ENCODE assay signal across 1 cellular context in the genomic region with DNA sequence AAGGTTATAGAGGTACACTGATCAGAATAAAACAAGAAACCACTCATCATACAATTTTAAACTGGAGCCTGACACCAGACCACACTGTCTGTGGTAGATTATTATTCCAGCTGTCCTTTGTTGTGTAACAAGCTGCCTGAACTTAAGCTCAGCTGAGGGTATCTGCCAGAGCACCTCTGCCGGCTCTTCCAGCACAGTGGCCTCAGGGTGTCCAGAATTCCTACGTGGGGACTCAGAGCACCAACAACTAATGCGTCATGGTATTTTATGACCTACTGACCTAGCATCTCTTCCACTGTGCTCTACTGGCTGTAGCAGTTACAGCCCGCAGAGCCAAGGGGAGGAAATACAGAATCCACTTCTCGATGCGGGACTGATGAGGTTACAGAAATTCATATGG.
TF ChIP-seq lines count a peak whose summit lies in the region.

No MANE protein-coding gene starts in this region.

TF ChIP-seq in SK-N-SH treated with all-trans-retinoic acid at 6 μM for 48 hours, 23 proteins besides CTCF, POLR2A, EP300 and RAD21 (continued from another document):
- TF ChIP-seq, protein P1, sequence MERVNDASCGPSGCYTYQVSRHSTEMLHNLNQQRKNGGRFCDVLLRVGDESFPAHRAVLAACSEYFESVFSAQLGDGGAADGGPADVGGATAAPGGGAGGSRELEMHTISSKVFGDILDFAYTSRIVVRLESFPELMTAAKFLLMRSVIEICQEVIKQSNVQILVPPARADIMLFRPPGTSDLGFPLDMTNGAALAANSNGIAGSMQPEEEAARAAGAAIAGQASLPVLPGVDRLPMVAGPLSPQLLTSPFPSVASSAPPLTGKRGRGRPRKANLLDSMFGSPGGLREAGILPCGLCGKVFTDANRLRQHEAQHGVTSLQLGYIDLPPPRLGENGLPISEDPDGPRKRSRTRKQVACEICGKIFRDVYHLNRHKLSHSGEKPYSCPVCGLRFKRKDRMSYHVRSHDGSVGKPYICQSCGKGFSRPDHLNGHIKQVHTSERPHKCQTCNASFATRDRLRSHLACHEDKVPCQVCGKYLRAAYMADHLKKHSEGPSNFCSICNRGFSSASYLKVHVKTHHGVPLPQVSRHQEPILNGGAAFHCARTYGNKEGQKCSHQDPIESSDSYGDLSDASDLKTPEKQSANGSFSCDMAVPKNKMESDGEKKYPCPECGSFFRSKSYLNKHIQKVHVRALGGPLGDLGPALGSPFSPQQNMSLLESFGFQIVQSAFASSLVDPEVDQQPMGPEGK (CRISPR knock-in tag; IDR thresholded peaks at IDR 0.05; ENCODE audit: borderline replicate concordance): no peak
- TF ChIP-seq ZNF8 (CRISPR knock-in tag; IDR thresholded peaks at IDR 0.05): no peak
TF ChIP-seq in SK-N-SH treated with all-trans-retinoic acid at 6 μM for 48 hours: peak in this region for 0.
